Comparison of ENCODE assay signal across 8 cellular contexts in genomic region chr5:59039296-59040006, GRCh38.
A peak's percentile ranks its signal among the peaks of the same experiment; 100 is the strongest.
DNase-seq lines count a peak whose midpoint lies in the region; ATAC-seq and TF ChIP-seq lines count a peak whose summit lies in the region.

No MANE protein-coding gene starts in this region.

- peak overlapping the region; percentile 76 for H3K4me3 ChIP-seq in left ventricle myocardium inferior
- peak overlapping the region; percentile 29 to 65 for H3K4me3 ChIP-seq in aorta (ENCODE audit: low read length in 2 of 2)

- H3K27ac ChIP-seq in adipose tissue (ENCODE audit: low read depth, low read length) (peak overlapping the region; percentile 21), left ventricle myocardium inferior (replicated peaks) (peak overlapping the region; percentile 89), aorta (ENCODE audit: low read depth in 1 of 2, low read length in 2 of 2) (no peak overlapping the region)

- H3K27me3 ChIP-seq in left ventricle myocardium inferior (ENCODE audit: low read depth) (no peaks in the 10 kb centered on the region), aorta (ENCODE audit: control insufficient read depth in 1 of 2, insufficient read depth in 2 of 2, low read length in 1 of 2) (no peaks in the 10 kb centered on the region)

- H3K4me3 Mint-ChIP-seq in CD14-positive monocyte: peak overlapping the region; percentile 98 to 100

- ATAC-seq in GM19452 (IDR thresholded peaks at IDR 0.05; ENCODE audit: unreplicated experiment) (peak; percentile 64), HG03565 (IDR thresholded peaks at IDR 0.05; ENCODE audit: unreplicated experiment) (peak; percentile 43), aorta (ENCODE audit: low FRiP score) (peak; percentile 86)

- DNase-seq in CD14-positive monocyte (ENCODE audit: low spot score) (peak; percentile 84), SW480 (ENCODE audit: low spot score) (peak; percentile 89), left ventricle myocardium inferior (peak; percentile 87), putamen (ENCODE audit: low spot score) (peak; percentile 9), aorta (peak; percentile 91 to 95)

- no peaks in the 10 kb centered on the region for H3K9me3 ChIP-seq in left ventricle myocardium inferior (replicated peaks)
- H3K9me3 ChIP-seq in aorta (ENCODE audit: control insufficient read depth, low read length): no peaks in the 10 kb centered on the region

- peaks cover 0 to 3% (median 0%) of the 10 kb centered on the region in 3 donors for H3K27me3 Mint-ChIP-seq in CD14-positive monocyte (ENCODE audit: low read depth in 3 of 3)

- H3K9me3 Mint-ChIP-seq in CD14-positive monocyte: peaks cover 0 to 1% (median 0%) of the 10 kb centered on the region in 7 donors

- peaks cover 85% of the 10 kb centered on the region for H3K4me1 ChIP-seq in left ventricle myocardium inferior
- H3K4me1 ChIP-seq in aorta (ENCODE audit: control insufficient read depth in 1 of 2, insufficient read depth in 2 of 2, low read length in 2 of 2): peaks cover 0 to 5% of the 10 kb centered on the region in 2 donors

- intact Hi-C loops in CD14-positive monocyte (cut with micrococcal nuclease): loop anchor here (2.0 to 5.0 kb wide), 2 partner anchors 88 to 89 kb away; no protein-coding TSS in a partner anchor
- intact Hi-C loops in left ventricle myocardium inferior (cut with micrococcal nuclease): loop anchor here (5.0 kb wide), 2 partner anchors 88 to 133 kb away; no protein-coding TSS in a partner anchor
- intact Hi-C loops in aorta (cut with DNase I): loop anchor here (10.0 kb wide), 2 partner anchors 95 to 135 kb away; no protein-coding TSS in a partner anchor

- H3K36me3 ChIP-seq in left ventricle myocardium inferior (no peaks in the 10 kb centered on the region), aorta (ENCODE audit: control insufficient read depth in 1 of 2, insufficient read depth in 2 of 2, low read length in 1 of 2) (no peaks in the 10 kb centered on the region)

- TF ChIP-seq CTCF in CD14-positive monocyte (IDR thresholded peaks at IDR 0.05) (no peak), left ventricle myocardium inferior (IDR thresholded peaks at IDR 0.05; ENCODE audit: borderline replicate concordance) (no peak)

- peaks cover 52% of the 10 kb centered on the region for H3K4me1 Mint-ChIP-seq in CD14-positive monocyte

- H3K27ac Mint-ChIP-seq in CD14-positive monocyte: peak overlapping the region; percentile 85 to 94 (median 90)

- 0% methylated on average over 70 to 86 of the region's 86 CpGs for WGBS in adipose tissue, 3 donors
- WGBS in aorta, 2 donors: 1% methylated on average over 71 to 86 of the region's 86 CpGs

- peaks cover 0 to 4% of the 10 kb centered on the region in 2 donors for H3K36me3 Mint-ChIP-seq in CD14-positive monocyte

Comparison
In these comparisons a context has a peak if more than half of its experiments do, and no peak if none do; other contexts are left out.
1. DNase-seq: peak in every context shown above with its lines; median percentile 93 in aorta; 89 in SW480; 87 in left ventricle myocardium inferior; 84 in CD14-positive monocyte; 9 in putamen.
2. H3K27ac ChIP-seq: peak in adipose tissue (single experiment) and left ventricle myocardium inferior (single experiment); none in aorta (0 of 2).
3. Peak in every context shown above with its lines, with median percentiles within 50 percentile points of each other: ATAC-seq.